ENCODE assay signal across 7 cellular contexts in the genomic region with DNA sequence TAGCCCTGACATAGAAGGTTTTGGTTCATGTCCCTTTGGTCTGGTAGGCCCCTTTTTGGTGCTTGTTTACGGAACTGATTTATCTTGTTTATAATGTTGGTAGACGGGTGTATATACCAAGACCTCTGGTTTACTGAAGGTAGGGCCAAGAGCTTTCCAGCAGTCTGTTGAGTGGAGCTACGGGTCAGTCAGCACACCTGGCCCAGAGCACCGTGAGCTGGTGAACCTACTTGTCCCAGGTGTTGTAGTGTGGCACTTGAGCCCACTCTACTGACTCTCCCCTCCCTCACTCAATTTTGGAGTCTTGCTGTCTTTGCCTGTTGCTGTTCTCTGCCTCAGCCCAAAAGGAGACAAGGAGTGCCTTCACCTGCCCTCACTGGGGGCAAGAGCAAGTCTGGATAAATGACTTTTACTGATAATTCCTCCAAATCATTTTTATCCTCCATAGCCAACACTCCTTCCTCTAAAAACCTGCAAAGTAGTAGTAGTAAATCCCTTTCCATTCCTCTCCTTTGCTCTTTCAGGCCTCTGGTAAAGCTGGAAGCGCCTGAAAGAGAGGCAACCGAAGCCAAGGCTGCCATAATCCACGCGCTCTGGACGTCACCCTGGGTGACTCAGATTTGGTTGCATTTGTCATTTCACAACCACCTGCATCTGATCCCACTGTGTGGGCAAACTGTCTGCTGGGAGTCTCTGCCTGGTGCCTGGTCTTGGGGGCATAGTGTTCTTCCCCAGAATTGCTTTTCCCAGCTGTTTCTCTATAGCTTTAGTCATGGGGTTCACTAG. TPM values are rescaled to one million over a fixed set of nuclear protein-coding genes. Genes with fewer than 3 reads are reported as not detected.
DNase-seq lines count a peak whose midpoint lies in the region; ATAC-seq lines count a peak whose summit lies in the region.

No MANE protein-coding gene starts in this region.

- H3K4me1 ChIP-seq in skeletal muscle satellite cell (ENCODE audit: control insufficient read depth, insufficient read depth, low read length), result peaks cover 14% of the 10 kb centered on the region

- H3K4me3 ChIP-seq in skeletal muscle satellite cell (ENCODE audit: low read length), result no peak overlapping the region

- H3K4me2 ChIP-seq in skeletal muscle satellite cell (ENCODE audit: low read length), result peak overlapping the region; percentile 39

- DNase-seq in H4 (ENCODE audit: low spot score) (peak; percentile 44), RPMI7951 (ENCODE audit: low read depth) (peak; percentile 77), fibroblast of gingiva (ENCODE audit: low read depth) (peak; percentile 53), GM19240 (ENCODE audit: insufficient read length, low spot score) (no peak)

- no peaks in the 10 kb centered on the region for H3K9me3 ChIP-seq in skeletal muscle satellite cell (replicated peaks; ENCODE audit: low read length)

- ATAC-seq in GM21528 (IDR thresholded peaks at IDR 0.05; ENCODE audit: low FRiP score, unreplicated experiment) (no peak), GM19351 (IDR thresholded peaks at IDR 0.05; ENCODE audit: unreplicated experiment) (no peak)

- H3K36me3 ChIP-seq in skeletal muscle satellite cell (ENCODE audit: insufficient read depth, low read length), result peaks cover 3% of the 10 kb centered on the region

- no peak overlapping the region for H3K9ac ChIP-seq in skeletal muscle satellite cell (ENCODE audit: low read depth, low read length)

- no peaks in the 10 kb centered on the region for H3K27me3 ChIP-seq in skeletal muscle satellite cell (ENCODE audit: control insufficient read depth, insufficient read depth, low read length)

RNA-seq across cellular contexts. Expression of gene RREB1, which starts 22.2 kb away (rescaled TPM):
- total RNA-seq in H4 (2014; rRNA removed; shearing (Covaris generic)), result 5.3 and 13.0 TPM in 2 replicates
- 5.8 and 6.0 TPM in 2 replicates for total RNA-seq in RPMI7951 (2014; rRNA removed; shearing (Covaris generic))
- 14.2 and 14.7 TPM in 2 replicates for total RNA-seq in skeletal muscle satellite cell (2012; rRNA removed)
